In the genomic region with DNA sequence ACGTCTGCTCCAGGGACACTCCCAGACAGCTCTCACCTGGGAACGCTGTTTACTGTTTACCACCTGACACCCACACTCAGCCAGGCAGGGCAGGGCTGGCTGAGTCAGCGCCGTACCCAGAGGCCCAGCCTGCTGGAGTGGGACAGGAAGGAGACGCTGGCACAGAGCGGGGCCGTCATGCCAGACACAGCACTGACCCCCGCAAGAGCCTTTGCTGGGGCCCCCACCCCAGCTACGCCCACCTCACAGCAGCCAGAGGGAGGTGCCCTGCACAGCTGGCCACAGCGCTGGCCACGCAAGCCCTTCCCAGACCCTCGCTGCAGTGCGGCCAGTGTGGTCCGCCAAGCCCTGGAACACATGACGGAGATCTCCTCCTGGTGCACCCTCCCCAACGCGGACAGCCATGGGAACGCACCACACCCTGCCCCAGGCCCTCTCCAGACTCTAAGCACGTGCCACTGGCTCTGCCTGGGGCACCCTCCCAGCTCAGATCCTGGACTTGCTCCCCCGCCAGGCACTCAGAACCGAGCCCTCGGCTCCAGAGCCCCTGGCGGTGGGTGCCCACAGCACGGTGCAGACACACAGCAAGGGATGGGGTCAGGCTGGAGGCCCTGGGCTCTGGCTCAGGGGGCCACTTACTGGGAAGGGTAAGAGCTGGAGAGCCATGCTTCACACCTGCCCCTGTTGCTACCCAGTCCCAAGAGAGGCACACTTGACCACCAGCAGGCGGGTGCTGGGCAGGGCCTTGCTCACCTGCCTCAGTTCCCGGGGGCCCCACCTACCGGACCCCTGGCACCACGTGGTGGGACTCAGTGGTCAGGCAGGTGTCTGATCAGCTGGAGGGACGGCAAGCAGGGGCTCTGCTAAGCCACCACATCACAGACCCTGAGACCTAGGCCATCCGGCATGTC, we compare ENCODE assay signal across 9 cellular contexts. TPM values are rescaled to one million over a fixed set of nuclear protein-coding genes. Genes with fewer than 3 reads are reported as not detected.
DNase-seq lines count a peak whose midpoint lies in the region; ATAC-seq and TF ChIP-seq lines count a peak whose summit lies in the region.
"Had no signal": no experiment of that assay in that cellular context is flagged by ENCODE, and none has a peak within 500 bp of the region (broad histone marks: within the 10 kb centered on the region; RNA-seq: fewer than 3 reads in every experiment).

No MANE protein-coding gene starts in this region.

- H3K36me3 ChIP-seq in HCT116 (ENCODE audit: control insufficient read depth in 1 of 2, insufficient read depth in 2 of 2, low read length in 2 of 2): no peaks in the 10 kb centered on the region
- H3K36me3 ChIP-seq in SK-N-SH (replicated peaks in 1 of 2; ENCODE audit: control insufficient read depth in 1 of 2, insufficient read depth in 2 of 2, low read length in 1 of 2): no peaks in the 10 kb centered on the region
- H3K36me3 ChIP-seq: neural progenitor cell had no signal

- H2AFZ ChIP-seq in HCT116 (ENCODE audit: low read depth, low read length, poor library complexity, severe bottlenecking): no peak overlapping the region
- H2AFZ ChIP-seq in SK-N-SH (ENCODE audit: low read depth): no peak overlapping the region
- H2AFZ ChIP-seq: neural progenitor cell had no signal

- H3K27me3 ChIP-seq in HCT116 (ENCODE audit: insufficient read depth, low read length) (no peaks in the 10 kb centered on the region), SK-N-SH (ENCODE audit: insufficient read depth) (no peaks in the 10 kb centered on the region)

- H3K27ac ChIP-seq in HCT116 (ENCODE audit: low read depth, low read length) (peak overlapping the region; percentile 98), SK-N-SH (ENCODE audit: low read depth in 2 of 2, low read length in 1 of 2) (peak overlapping the region; percentile 55 to 93), skin epidermis (peak overlapping the region; percentile 71 to 98 (median 91))
- H3K27ac ChIP-seq: neural progenitor cell had no signal

- peaks cover 20% of the 10 kb centered on the region for H3F3A ChIP-seq in SK-N-SH (replicated peaks; ENCODE audit: insufficient read depth)

- no TSS peak for BruUV-seq in HCT116 (replicated peaks; lab: Mats Ljungman, UMichigan)

- no peak for TF ChIP-seq EP300 in SK-N-SH (IDR thresholded peaks at IDR 0.05; ENCODE audit: borderline replicate concordance in 1 of 2, low read depth in 1 of 2, low read length in 1 of 2)

- H3K4me1 ChIP-seq in HCT116 (ENCODE audit: control insufficient read depth in 1 of 2, insufficient read depth in 2 of 2, low read length in 2 of 2) (peaks cover 80 to 100% of the 10 kb centered on the region in 2 experiments), SK-N-SH (ENCODE audit: control insufficient read depth in 1 of 2, insufficient read depth in 2 of 2, low read depth in 1 of 2, low read length in 1 of 2) (peaks cover 56 to 59% of the 10 kb centered on the region in 2 experiments; a peak in 3 of 4 replicates)

- POLR2A ChIA-PET in HCT116 (lab: Charles Lee): interaction anchor here (0.6 to 2.5 kb wide), 12 partner anchors 9 to 220 kb away, joined by 3 to 10 read pairs (median 5); a partner anchor contains a TSS
- POLR2A ChIA-PET in SK-N-SH (lab: Yijun Ruan, JAX): no interaction called here

- H3K9me3 ChIP-seq in HCT116 (ENCODE audit: control insufficient read depth in 1 of 2, insufficient read depth in 1 of 2, low read depth in 1 of 2, low read length in 2 of 2) (no peaks in the 10 kb centered on the region), SK-N-SH (no peaks in the 10 kb centered on the region)

- peak overlapping the region; percentile 80 for H3K9ac ChIP-seq in HCT116 (ENCODE audit: low read length)
- H3K9ac ChIP-seq in SK-N-SH: peak overlapping the region; percentile 76
- H3K9ac ChIP-seq: neural progenitor cell had no signal

- 62% methylated on average over 17 of the region's 30 CpGs for WGBS in SK-N-SH (ENCODE audit: low lambda C conversion rate)

- TF ChIP-seq POLR2A in HCT116 (IDR thresholded peaks at IDR 0.05; ENCODE audit: borderline replicate concordance, extremely low read depth, insufficient read depth, insufficient read length): no peak

- CTCF ChIA-PET in HCT116 (lab: Charles Lee): interaction anchor here (0.6 to 5.3 kb wide), 11 partner anchors 13 to 508 kb away, joined by 3 to 56 read pairs (median 4); a partner anchor contains a TSS
- CTCF ChIA-PET in SK-N-SH (lab: Yijun Ruan, JAX): interaction anchor here (1.1 to 11.2 kb wide), 5 partner anchors 39 to 122 kb away, joined by 3 to 284 read pairs (median 4); no protein-coding TSS in a partner anchor

- ATAC-seq in HCT116 (peak; percentile 56), left cardiac atrium (peak in 1 of 2 donors; percentile 2), GM21360 (IDR thresholded peaks at IDR 0.05; ENCODE audit: unreplicated experiment) (no peak), GM18511 (IDR thresholded peaks at IDR 0.05; ENCODE audit: unreplicated experiment) (no peak)

- peaks cover under 1% of the 10 kb centered on the region; the same call in 1 of the 2 replicates for H3K79me2 ChIP-seq in HCT116 (ENCODE audit: insufficient read depth, low read length)
- H3K79me2 ChIP-seq in SK-N-SH (ENCODE audit: insufficient read depth): peaks cover 73% of the 10 kb centered on the region; the same call in 1 of the 2 replicates

- TF ChIP-seq CTCF in HCT116 (IDR thresholded peaks at IDR 0.05 in 2 of 3, conservative IDR thresholded peaks at IDR 0.05 in 1 of 3; ENCODE audit: borderline replicate concordance in 1 of 3, insufficient read depth in 1 of 3, low read depth in 2 of 3, low read length in 2 of 3): peak in 2 of 3 experiments; percentile 26 to 38; a peak in 3 of 6 replicates
- no peak for TF ChIP-seq CTCF in SK-N-SH (IDR thresholded peaks at IDR 0.05)

- RAD21 ChIA-PET in HCT116 (lab: Charles Lee; ENCODE audit: low non-redundant PET in 1 of 2, low total read pairs in 2 of 2, uncharacterized antibody in 2 of 2, unreplicated experiment in 2 of 2): interaction anchor here in 1 of 2 experiments (0.6 to 0.7 kb wide), 2 partner anchors 40 to 76 kb away, joined by 3 read pairs; no protein-coding TSS in a partner anchor

- H3K4me3 ChIP-seq in HCT116 (replicated peaks in 1 of 2; ENCODE audit: low read depth in 1 of 2, low read length in 2 of 2): peak overlapping the region; percentile 31 to 41
- H3K4me3 ChIP-seq in SK-N-SH (ENCODE audit: low read depth in 2 of 2, low read length in 1 of 2): peak overlapping the region in 1 of 2 experiments; percentile 33; a peak in 1 of 4 replicates
- H3K4me3 ChIP-seq in skin epidermis: no peak overlapping the region
- H3K4me3 ChIP-seq: neural progenitor cell had no signal

- H3K9me2 ChIP-seq in HCT116 (ENCODE audit: insufficient read depth) (no peaks in the 10 kb centered on the region), SK-N-SH (no peaks in the 10 kb centered on the region)

- peak overlapping the region; percentile 90 for H3K4me2 ChIP-seq in HCT116 (ENCODE audit: low read length)
- H3K4me2 ChIP-seq in SK-N-SH: peak overlapping the region; percentile 90
- H3K4me2 ChIP-seq: neural progenitor cell had no signal

- intact Hi-C loops in HCT116 (cut with micrococcal nuclease): loop anchor here (2.0 to 10.0 kb wide), 4 partner anchors 48 to 192 kb away; a partner anchor contains a TSS
- intact Hi-C loops in left cardiac atrium (cut with DNase I): loop anchor here (5.0 to 10.0 kb wide), 3 partner anchors 40 to 312 kb away; no protein-coding TSS in a partner anchor

- TF ChIP-seq RAD21 in HCT116 (IDR thresholded peaks at IDR 0.05; ENCODE audit: low read depth): no peak
- no peak for TF ChIP-seq RAD21 in SK-N-SH (IDR thresholded peaks at IDR 0.05; ENCODE audit: low read length)

- peak; percentile 86 for DNase-seq in HCT116 (ENCODE audit: low read depth, low spot score)
- DNase-seq in SK-N-SH: no peak
- peak; percentile 50 for DNase-seq in left cardiac atrium
- DNase-seq in T-helper 1 cell: no peak
- DNase-seq in hepatic stellate cell (ENCODE audit: low spot score): no peak

- H4K20me1 ChIP-seq in HCT116 (ENCODE audit: insufficient read depth) (no peaks in the 10 kb centered on the region), SK-N-SH (ENCODE audit: insufficient read depth) (no peaks in the 10 kb centered on the region)

TF ChIP-seq in HCT116, 20 proteins besides CTCF, POLR2A, EP300 and RAD21:
- TF ChIP-seq POLR2AphosphoS5 (IDR thresholded peaks at IDR 0.05; ENCODE audit: low read depth, low read length): peak; percentile 77
- TF ChIP-seq TCF7L2 (IDR thresholded peaks at IDR 0.05; ENCODE audit: borderline replicate concordance, extremely low read depth, insufficient read depth, insufficient read length): peak; percentile 16
- no peak for TF ChIP-seq JUND (IDR thresholded peaks at IDR 0.05)
- no peak for TF ChIP-seq FOSL1 (IDR thresholded peaks at IDR 0.05; ENCODE audit: low read depth)
- no peak for TF ChIP-seq SIN3A (IDR thresholded peaks at IDR 0.05; ENCODE audit: low read depth)

TF ChIP-seq in SK-N-SH, 30 proteins besides CTCF, POLR2A, EP300 and RAD21 (continues in another document):
- peak; percentile 10; the same call in 1 of the 2 replicates for TF ChIP-seq FOSL2 (IDR thresholded peaks at IDR 0.05; ENCODE audit: borderline replicate concordance, low read depth)

RNA-seq across cellular contexts. Expression of a gene that starts 5.6 kb away (rescaled TPM):
- 45.0 TPM for total RNA-seq in HCT116 (2021; ENCODE audit: unreplicated experiment)
- polyA plus RNA-seq in HCT116 (2012): 37.0 and 46.7 TPM in 2 replicates
- polyA plus RNA-seq in SK-N-SH (2012; rRNA removed): 33.5 and 36.6 TPM in 2 replicates
- 22.9 and 24.7 TPM in 2 replicates for polyA plus RNA-seq in SK-N-SH (2012; cell fraction: cytosol; rRNA removed)
- polyA plus RNA-seq in SK-N-SH (2012; cell fraction: nucleus; rRNA removed): 70.6 and 92.7 TPM in 2 replicates
- total RNA-seq in left cardiac atrium: 1 to 10 TPM; 7.1 to 9.7 TPM

RNA-seq across cellular contexts. Expression of a gene that starts 13.0 kb away (rescaled TPM):
- total RNA-seq in HCT116 (2021; ENCODE audit: unreplicated experiment) (14.8 TPM), left cardiac atrium (1 to 10 TPM; 1.9 TPM)
- 10.6 and 11.2 TPM in 2 replicates for polyA plus RNA-seq in HCT116 (2012)
- polyA plus RNA-seq in SK-N-SH (2012; rRNA removed): 18.5 and 21.4 TPM in 2 replicates
- polyA plus RNA-seq in SK-N-SH (2012; cell fraction: cytosol; rRNA removed): 15.0 and 15.3 TPM in 2 replicates
- polyA plus RNA-seq in SK-N-SH (2012; cell fraction: nucleus; rRNA removed): 72.4 and 86.2 TPM in 2 replicates

RNA-seq across cellular contexts. Expression of a gene that starts 47.9 kb away (rescaled TPM):
- 0.12 TPM for total RNA-seq in HCT116 (2021; ENCODE audit: unreplicated experiment)
- polyA plus RNA-seq in HCT116 (2012): 0.02 and 0.08 TPM in 2 replicates
- 0.02 TPM in 2 replicates for polyA plus RNA-seq in SK-N-SH (2012; rRNA removed)
- polyA plus RNA-seq in SK-N-SH (2012; cell fraction: cytosol; rRNA removed): not detected in 2 replicates
- polyA plus RNA-seq in SK-N-SH (2012; cell fraction: nucleus; rRNA removed): 0.14 and 0.19 TPM in 2 replicates
- under 1 TPM; 0.13 to 0.24 TPM for total RNA-seq in left cardiac atrium

RNA-seq across cellular contexts. Expression of a gene that starts 48.3 kb away (rescaled TPM):
- total RNA-seq in HCT116 (2021; ENCODE audit: unreplicated experiment) (62.4 TPM), left cardiac atrium (1 to 10 TPM; 3.2 to 3.3 TPM)
- polyA plus RNA-seq in HCT116 (2012): 54.1 and 55.1 TPM in 2 replicates
- polyA plus RNA-seq in SK-N-SH (2012; rRNA removed): 23.7 and 26.8 TPM in 2 replicates
- polyA plus RNA-seq in SK-N-SH (2012; cell fraction: cytosol; rRNA removed): 15.1 and 21.2 TPM in 2 replicates
- 15.7 and 19.5 TPM in 2 replicates for polyA plus RNA-seq in SK-N-SH (2012; cell fraction: nucleus; rRNA removed)

Comparison
In these comparisons a context has a peak if more than half of its experiments do, and no peak if none do; other contexts are left out.
1. DNase-seq: peak in HCT116 (single experiment) and left cardiac atrium (single experiment); none in SK-N-SH (single experiment), T-helper 1 cell (0 of 5) and hepatic stellate cell (single experiment).
2. H3K4me3 ChIP-seq: peak in HCT116 (2 of 2); none in skin epidermis (0 of 7).
3. Peak in every context shown above with its lines, with median percentiles within 50 percentile points of each other: H3K27ac ChIP-seq.